Comparison of ENCODE assay signal across 26 cellular contexts in the genomic region with DNA sequence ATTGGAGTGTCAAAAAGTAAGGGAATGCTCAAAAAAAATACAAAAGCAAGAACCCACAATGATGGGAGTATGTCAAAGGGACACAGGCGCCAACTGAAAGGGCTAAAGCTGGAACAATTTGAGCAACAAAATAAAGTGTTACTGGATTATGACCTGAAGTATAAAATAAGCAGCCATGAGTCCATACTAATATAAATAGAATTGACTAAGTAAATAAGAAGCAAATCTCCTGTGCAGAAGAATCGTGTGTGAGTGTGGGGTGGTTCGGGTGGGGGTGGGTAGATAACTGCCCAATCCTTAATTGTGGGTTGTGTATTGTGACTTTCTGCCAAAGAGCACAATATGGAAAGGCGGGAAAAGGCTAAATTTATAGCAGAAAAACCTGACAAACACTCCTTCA.
"Had no signal": no experiment of that assay in that cellular context is flagged by ENCODE, and none has a peak within 500 bp of the region (broad histone marks: within the 10 kb centered on the region; RNA-seq: fewer than 3 reads in every experiment).

No MANE protein-coding gene starts in this region.

- FAIRE-seq: small intestine had no signal

- DNase-seq: islet precursor cell; left ventricle myocardium inferior; mesendoderm; naive B cell; natural killer cell; nephron progenitor cell; occipital lobe; retina; right cardiac atrium; small intestine; spleen; stimulated activated CD4-positive, alpha-beta T cell treated with anti-CD3 and anti-CD28 coated beads, Interleukin-4, amount 100 ng/mL, for 24 hours; stimulated activated naive CD4-positive, alpha-beta T cell; substantia nigra had no signal

- H3K4me3 ChIP-seq: hepatocyte, left ventricle myocardium inferior, lung, neural progenitor cell, spleen, tibial nerve, vagina had no signal

- H3K27ac Mint-ChIP-seq: mesothelial cell of epicardium; naive B cell; natural killer cell; nephron progenitor cell; neural progenitor cell; stimulated activated effector memory CD8-positive, alpha-beta T cell treated with anti-CD3 and anti-CD28 coated beads, Interleukin-12 subunit alpha, Interleukin-12 subunit beta, amount 100 ng/mL, for 72 hours; stimulated activated naive CD8-positive, alpha-beta T cell treated with anti-CD3 and anti-CD28 coated beads, Interleukin-15, Interleukin-2, amounts not matched to agents 100 ng/mL and 50 ng/mL, for 24 hours; type B pancreatic cell had no signal

- H3K27me3 Mint-ChIP-seq: naive B cell; stimulated activated naive CD8-positive, alpha-beta T cell treated with anti-CD3 and anti-CD28 coated beads, Interleukin-15, Interleukin-2, amounts not matched to agents 100 ng/mL and 50 ng/mL, for 24 hours; type B pancreatic cell had no signal

- H3K4me1 ChIP-seq: neural progenitor cell had no signal

- H3K27ac ChIP-seq: hepatocyte, left ventricle myocardium inferior, neural progenitor cell, neutrophil, parathyroid adenoma, spleen, tibial nerve, vagina had no signal

- H3K4me3 Mint-ChIP-seq: mesothelial cell of epicardium; naive B cell; natural killer cell; nephron progenitor cell; neural progenitor cell; stimulated activated effector memory CD8-positive, alpha-beta T cell treated with anti-CD3 and anti-CD28 coated beads, Interleukin-12 subunit alpha, Interleukin-12 subunit beta, amount 100 ng/mL, for 72 hours; stimulated activated naive CD8-positive, alpha-beta T cell treated with anti-CD3 and anti-CD28 coated beads, Interleukin-15, Interleukin-2, amounts not matched to agents 100 ng/mL and 50 ng/mL, for 24 hours; type B pancreatic cell had no signal

- H3K36me3 ChIP-seq: neural progenitor cell, neutrophil, spleen had no signal

- H3K9me3 ChIP-seq: neutrophil, vagina had no signal

- H3K9ac ChIP-seq: neural progenitor cell, parathyroid adenoma had no signal

- H3K36me3 Mint-ChIP-seq: stimulated activated effector memory CD8-positive, alpha-beta T cell treated with anti-CD3 and anti-CD28 coated beads, Interleukin-12 subunit alpha, Interleukin-12 subunit beta, amount 100 ng/mL, for 72 hours had no signal

- ATAC-seq: natural killer cell; right cardiac atrium; sciatic nerve; stimulated activated effector memory CD8-positive, alpha-beta T cell treated with anti-CD3 and anti-CD28 coated beads, Interleukin-12 subunit alpha, Interleukin-12 subunit beta, amount 100 ng/mL, for 72 hours had no signal

- H3K27me3 ChIP-seq: hepatocyte, neural progenitor cell, tibial nerve, vagina had no signal
